ENCODE assay signal across 19 cellular contexts in the genomic region with DNA sequence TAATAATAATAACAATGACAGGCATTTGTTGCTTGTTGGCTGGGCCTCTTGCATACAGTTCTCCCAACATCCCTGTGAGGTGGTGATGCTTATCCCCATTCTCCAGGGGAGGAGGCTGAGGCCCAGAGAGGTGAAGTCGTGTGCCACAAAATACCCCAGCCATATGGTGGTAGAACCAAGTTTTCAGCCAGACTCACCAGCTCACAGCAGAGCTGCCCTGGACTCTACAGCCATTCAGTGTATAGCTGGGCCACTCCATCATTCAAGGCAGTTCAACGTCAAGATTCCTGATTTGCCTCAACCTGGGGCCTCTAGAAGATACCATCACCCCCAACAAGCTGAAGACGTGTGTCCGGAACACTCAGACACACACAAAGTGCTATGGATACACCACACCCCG. TPM values are rescaled to one million over a fixed set of nuclear protein-coding genes. Genes with fewer than 3 reads are reported as not detected.
DNase-seq lines count a peak whose midpoint lies in the region; ATAC-seq and TF ChIP-seq lines count a peak whose summit lies in the region.
"Had no signal": no experiment of that assay in that cellular context is flagged by ENCODE, and none has a peak within 500 bp of the region (broad histone marks: within the 10 kb centered on the region; RNA-seq: fewer than 3 reads in every experiment).

No MANE protein-coding gene starts in this region.

- ATAC-seq in activated naive CD8-positive, alpha-beta T cell treated with anti-CD3 and anti-CD28 coated beads, Interleukin-2, amount 10 ng/mL, durations not matched to agents 7 days and 5 days (ENCODE audit: low read depth), result peak; percentile 40
- peak; percentile 18 for ATAC-seq in activated T-helper 17 cell treated with anti-CD3 and anti-CD28 coated beads, Interleukin-2, amount 50 U/mL, for 72 hours (replicated peaks)
- ATAC-seq in lower lobe of right lung, result no peak
- no peak for ATAC-seq in GM18505 (IDR thresholded peaks at IDR 0.05; ENCODE audit: unreplicated experiment)
- ATAC-seq in GM21717 (IDR thresholded peaks at IDR 0.05; ENCODE audit: unreplicated experiment), result no peak

- H3K27me3 ChIP-seq in lower lobe of right lung (ENCODE audit: low read depth), result no peaks in the 10 kb centered on the region
- H3K27me3 ChIP-seq: SJSA1 had no signal

- no peak for TF ChIP-seq POLR2A in GM18505 (IDR thresholded peaks at IDR 0.05; ENCODE audit: borderline replicate concordance, extremely low read depth, insufficient read depth, insufficient read length)

- H3K27ac ChIP-seq in lower lobe of right lung, result no peak overlapping the region
- H3K27ac ChIP-seq: SJSA1 had no signal

- no peak overlapping the region for H3K4me3 Mint-ChIP-seq in activated naive CD8-positive, alpha-beta T cell treated with anti-CD3 and anti-CD28 coated beads, Interleukin-2, amount 10 ng/mL, durations not matched to agents 7 days and 5 days
- H3K4me3 Mint-ChIP-seq in activated naive CD8-positive, alpha-beta T cell treated with anti-CD3 and anti-CD28 coated beads for 36 hours, result no peak overlapping the region
- H3K4me3 Mint-ChIP-seq in activated T-helper 17 cell treated with anti-CD3 and anti-CD28 coated beads, Interleukin-2, amount 50 U/mL, for 72 hours, result no peak overlapping the region
- H3K4me3 Mint-ChIP-seq: B cell; CD4-positive, CD25-positive, alpha-beta regulatory T cell; H9 had no signal

- no peak overlapping the region for H3K4me3 ChIP-seq in lower lobe of right lung
- H3K4me3 ChIP-seq: SJSA1 had no signal

- H3K9me3 Mint-ChIP-seq in activated naive CD8-positive, alpha-beta T cell treated with anti-CD3 and anti-CD28 coated beads, Interleukin-2, amount 10 ng/mL, durations not matched to agents 7 days and 5 days, result no peaks in the 10 kb centered on the region
- H3K9me3 Mint-ChIP-seq in activated naive CD8-positive, alpha-beta T cell treated with anti-CD3 and anti-CD28 coated beads for 36 hours, result no peaks in the 10 kb centered on the region
- no peaks in the 10 kb centered on the region for H3K9me3 Mint-ChIP-seq in activated T-helper 17 cell treated with anti-CD3 and anti-CD28 coated beads, Interleukin-2, amount 50 U/mL, for 72 hours
- H3K9me3 Mint-ChIP-seq: CD4-positive, CD25-positive, alpha-beta regulatory T cell; H9 had no signal

- no peaks in the 10 kb centered on the region for H3K27me3 Mint-ChIP-seq in activated naive CD8-positive, alpha-beta T cell treated with anti-CD3 and anti-CD28 coated beads, Interleukin-2, amount 10 ng/mL, durations not matched to agents 7 days and 5 days
- H3K27me3 Mint-ChIP-seq in activated naive CD8-positive, alpha-beta T cell treated with anti-CD3 and anti-CD28 coated beads for 36 hours, result no peaks in the 10 kb centered on the region
- H3K27me3 Mint-ChIP-seq in activated T-helper 17 cell treated with anti-CD3 and anti-CD28 coated beads, Interleukin-2, amount 50 U/mL, for 72 hours, result no peaks in the 10 kb centered on the region
- H3K27me3 Mint-ChIP-seq: CD4-positive, CD25-positive, alpha-beta regulatory T cell had no signal

- H3K9me3 ChIP-seq in lower lobe of right lung, result no peaks in the 10 kb centered on the region
- H3K9me3 ChIP-seq: Caco-2 had no signal

- DNase-seq in activated naive CD8-positive, alpha-beta T cell treated with anti-CD3 and anti-CD28 coated beads, Interleukin-2, amount 10 ng/mL, durations not matched to agents 7 days and 5 days, result no peak
- no peak for DNase-seq in activated naive CD8-positive, alpha-beta T cell treated with anti-CD3 and anti-CD28 coated beads for 36 hours
- DNase-seq in lower lobe of right lung, result peak; percentile 11
- no peak for DNase-seq in islet precursor cell
- DNase-seq: Caco-2, EL, H9, MV-4-11, NCI-H1417 treated with DMSO at 0.1 percent for 48 hours, NCI-H2029 treated with DMSO at 0.1 percent for 48 hours, NCI-H2171 treated with DMSO at 0.1 percent for 48 hours, NCI-H510A, NCI-H774 had no signal

- H3K27ac Mint-ChIP-seq in activated naive CD8-positive, alpha-beta T cell treated with anti-CD3 and anti-CD28 coated beads, Interleukin-2, amount 10 ng/mL, durations not matched to agents 7 days and 5 days, result no peak overlapping the region
- H3K27ac Mint-ChIP-seq in activated naive CD8-positive, alpha-beta T cell treated with anti-CD3 and anti-CD28 coated beads for 36 hours, result no peak overlapping the region
- no peak overlapping the region for H3K27ac Mint-ChIP-seq in activated T-helper 17 cell treated with anti-CD3 and anti-CD28 coated beads, Interleukin-2, amount 50 U/mL, for 72 hours
- H3K27ac Mint-ChIP-seq: B cell; CD4-positive, CD25-positive, alpha-beta regulatory T cell had no signal

- H3K4me1 Mint-ChIP-seq in activated naive CD8-positive, alpha-beta T cell treated with anti-CD3 and anti-CD28 coated beads, Interleukin-2, amount 10 ng/mL, durations not matched to agents 7 days and 5 days, result no peaks in the 10 kb centered on the region
- no peaks in the 10 kb centered on the region for H3K4me1 Mint-ChIP-seq in activated naive CD8-positive, alpha-beta T cell treated with anti-CD3 and anti-CD28 coated beads for 36 hours
- no peaks in the 10 kb centered on the region for H3K4me1 Mint-ChIP-seq in activated T-helper 17 cell treated with anti-CD3 and anti-CD28 coated beads, Interleukin-2, amount 50 U/mL, for 72 hours
- H3K4me1 Mint-ChIP-seq: B cell; CD4-positive, CD25-positive, alpha-beta regulatory T cell had no signal

- intact Hi-C loops in lower lobe of right lung (cut with DNase I), result no loop called here

- H3K36me3 ChIP-seq in lower lobe of right lung, result peaks cover 21% of the 10 kb centered on the region

- H3K36me3 Mint-ChIP-seq in activated naive CD8-positive, alpha-beta T cell treated with anti-CD3 and anti-CD28 coated beads, Interleukin-2, amount 10 ng/mL, durations not matched to agents 7 days and 5 days, result no peaks in the 10 kb centered on the region
- no peaks in the 10 kb centered on the region for H3K36me3 Mint-ChIP-seq in activated naive CD8-positive, alpha-beta T cell treated with anti-CD3 and anti-CD28 coated beads for 36 hours
- H3K36me3 Mint-ChIP-seq in activated T-helper 17 cell treated with anti-CD3 and anti-CD28 coated beads, Interleukin-2, amount 50 U/mL, for 72 hours (ENCODE audit: low read depth), result no peaks in the 10 kb centered on the region
- H3K36me3 Mint-ChIP-seq: CD4-positive, CD25-positive, alpha-beta regulatory T cell had no signal

- POLR2A ChIA-PET in activated naive CD8-positive, alpha-beta T cell treated with anti-CD3 and anti-CD28 coated beads, Interleukin-2, amount 10 ng/mL, durations not matched to agents 7 days and 5 days (lab: Charles Lee), result no interaction called here

- H3K4me1 ChIP-seq in lower lobe of right lung, result no peaks in the 10 kb centered on the region
- H3K4me1 ChIP-seq: Caco-2 had no signal

- no peak for TF ChIP-seq CTCF in lower lobe of right lung (IDR thresholded peaks at IDR 0.05)

RNA-seq across cellular contexts. Expression of gene CEACAM19, which starts 4.4 kb away (rescaled TPM):
- total RNA-seq in activated naive CD8-positive, alpha-beta T cell treated with anti-CD3 and anti-CD28 coated beads, Interleukin-2, amount 10 ng/mL, durations not matched to agents 7 days and 5 days, result under 1 TPM in 1 of 2 experiments, not detected in 1; 0.40 TPM
- total RNA-seq in activated naive CD8-positive, alpha-beta T cell treated with anti-CD3 and anti-CD28 coated beads for 36 hours, result 1 to 10 TPM in 1 of 2 experiments, under 1 TPM in 1; 0.62 to 1.4 TPM
- total RNA-seq in activated T-helper 17 cell treated with anti-CD3 and anti-CD28 coated beads, Interleukin-2, amount 50 U/mL, for 72 hours, result 1 to 10 TPM; 1.1 to 1.6 TPM
- total RNA-seq in lower lobe of right lung, result 7.7 TPM
- total RNA-seq: B cell; CD4-positive, CD25-positive, alpha-beta regulatory T cell had no signal

RNA-seq across cellular contexts. Expression of gene PVR, which starts 23.1 kb away (rescaled TPM):
- total RNA-seq in activated naive CD8-positive, alpha-beta T cell treated with anti-CD3 and anti-CD28 coated beads, Interleukin-2, amount 10 ng/mL, durations not matched to agents 7 days and 5 days, result 1 to 10 TPM; 3.5 to 4.2 TPM
- total RNA-seq in activated naive CD8-positive, alpha-beta T cell treated with anti-CD3 and anti-CD28 coated beads for 36 hours, result 10 to 100 TPM; 14.5 TPM
- total RNA-seq in activated T-helper 17 cell treated with anti-CD3 and anti-CD28 coated beads, Interleukin-2, amount 50 U/mL, for 72 hours, result 10 to 100 TPM in 1 of 2 donors, 1 to 10 TPM in 1; 8.6 to 10.6 TPM
- total RNA-seq in lower lobe of right lung, result 35.0 TPM

RNA-seq across cellular contexts. Expression of gene CEACAM16, which starts 32.1 kb away (rescaled TPM):
- not detected for total RNA-seq in activated naive CD8-positive, alpha-beta T cell treated with anti-CD3 and anti-CD28 coated beads, Interleukin-2, amount 10 ng/mL, durations not matched to agents 7 days and 5 days
- not detected for total RNA-seq in activated naive CD8-positive, alpha-beta T cell treated with anti-CD3 and anti-CD28 coated beads for 36 hours
- not detected for total RNA-seq in activated T-helper 17 cell treated with anti-CD3 and anti-CD28 coated beads, Interleukin-2, amount 50 U/mL, for 72 hours
- not detected for total RNA-seq in lower lobe of right lung
- total RNA-seq: B cell; Caco-2; CD4-positive, CD25-positive, alpha-beta regulatory T cell; H9; SJSA1 had no signal

RNA-seq across cellular contexts. Expression of gene IGSF23, which starts 53.5 kb away (rescaled TPM):
- not detected for total RNA-seq in activated naive CD8-positive, alpha-beta T cell treated with anti-CD3 and anti-CD28 coated beads, Interleukin-2, amount 10 ng/mL, durations not matched to agents 7 days and 5 days
- total RNA-seq in activated naive CD8-positive, alpha-beta T cell treated with anti-CD3 and anti-CD28 coated beads for 36 hours, result not detected
- total RNA-seq in activated T-helper 17 cell treated with anti-CD3 and anti-CD28 coated beads, Interleukin-2, amount 50 U/mL, for 72 hours, result not detected
- not detected for total RNA-seq in lower lobe of right lung
- total RNA-seq: B cell; CD4-positive, CD25-positive, alpha-beta regulatory T cell; H9 had no signal

Comparison
In these comparisons a context has a peak if more than half of its experiments do, and no peak if none do; other contexts are left out.
1. ATAC-seq: peak in activated naive CD8-positive, alpha-beta T cell treated with anti-CD3 and anti-CD28 coated beads, Interleukin-2, amount 10 ng/mL, durations not matched to agents 7 days and 5 days (single experiment) and activated T-helper 17 cell treated with anti-CD3 and anti-CD28 coated beads, Interleukin-2, amount 50 U/mL, for 72 hours (single experiment); none in lower lobe of right lung (0 of 2), GM18505 (single experiment) and GM21717 (single experiment).